Comparison of ENCODE assay signal across 8 cellular contexts in the genomic region with DNA sequence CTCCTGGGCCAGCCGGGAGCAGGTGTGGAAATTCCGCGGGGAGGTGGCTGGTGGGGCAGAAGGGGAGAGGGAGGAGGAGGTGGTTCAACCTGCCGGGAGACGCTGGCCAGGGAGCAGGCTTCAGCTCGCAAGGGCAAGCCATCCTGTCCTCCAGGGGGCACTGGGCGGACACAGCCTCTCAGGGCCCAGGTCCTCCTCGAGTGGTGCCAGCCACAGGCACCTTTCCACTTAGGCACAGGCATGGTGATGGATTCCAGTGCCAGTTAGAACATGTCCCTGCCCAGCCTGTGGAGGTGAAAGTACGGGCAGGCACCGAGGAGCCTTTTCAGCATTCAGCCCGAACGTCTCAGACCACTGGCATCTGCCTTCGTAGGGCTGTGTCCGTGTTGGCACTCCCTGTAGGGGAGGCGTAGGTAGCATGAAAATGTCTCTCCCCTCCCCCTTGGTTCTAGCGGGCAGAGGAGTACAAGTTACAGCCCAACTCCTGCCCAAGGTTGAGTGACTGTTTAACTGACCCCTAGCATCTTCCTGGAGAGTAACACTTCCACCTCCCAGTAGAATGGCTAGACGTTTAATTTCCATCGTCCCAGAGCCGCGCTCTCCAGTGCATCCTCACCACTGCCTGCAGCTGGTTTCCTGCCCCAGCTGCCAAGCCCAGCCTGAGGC. TPM values are rescaled to one million over a fixed set of nuclear protein-coding genes. Genes with fewer than 3 reads are reported as not detected.
DNase-seq lines count a peak whose midpoint lies in the region; ATAC-seq, FAIRE-seq and TF ChIP-seq lines count a peak whose summit lies in the region.

No MANE protein-coding gene starts in this region.

- H3K4me3 ChIP-seq in AG09309 (ENCODE audit: control insufficient read depth, low read depth, low read length): peak overlapping the region; percentile 76
- peak overlapping the region; percentile 76 for H3K4me3 ChIP-seq in OCI-LY3 (ENCODE audit: low read length)
- peak overlapping the region; percentile 54 for H3K4me3 ChIP-seq in lung
- peak overlapping the region; percentile 52 to 62 for H3K4me3 ChIP-seq in testis

- H3K27ac ChIP-seq in OCI-LY3 (ENCODE audit: low read length) (no peak overlapping the region), lung (ENCODE audit: low read depth in 1 of 2, low read length in 1 of 2) (peak overlapping the region; percentile 73 to 79), testis (peak overlapping the region; percentile 26 to 64)

- H3K4me1 ChIP-seq in OCI-LY3 (ENCODE audit: low read length): peaks cover 10% of the 10 kb centered on the region; the same call in 1 of the 2 replicates
- H3K4me1 ChIP-seq in lung (ENCODE audit: control insufficient read depth in 2 of 2, insufficient read depth in 2 of 2, low read length in 2 of 2): peaks cover 3 to 22% of the 10 kb centered on the region in 2 donors
- H3K4me1 ChIP-seq in testis: peaks cover 5% of the 10 kb centered on the region

- intact Hi-C loops in testis (cut with DNase I; ENCODE audit: low total_unique reads): no loop called here

- H3K36me3 ChIP-seq in OCI-LY3 (replicated peaks; ENCODE audit: low read depth, low read length) (no peaks in the 10 kb centered on the region), lung (ENCODE audit: control insufficient read depth in 2 of 2, insufficient read depth in 2 of 2, low read length in 2 of 2) (no peaks in the 10 kb centered on the region), testis (ENCODE audit: low read depth, missing control alignments) (no peaks in the 10 kb centered on the region)

- peak overlapping the region; percentile 35; the same call in 1 of the 2 replicates for H3K9ac ChIP-seq in OCI-LY3 (ENCODE audit: low read length)

- TF ChIP-seq CTCF in AG09309 (IDR thresholded peaks at IDR 0.05; ENCODE audit: control insufficient read depth, insufficient read depth, low read depth, low read length, missing control alignments): peak; percentile 82
- peak; percentile 50 for TF ChIP-seq CTCF in OCI-LY3 (IDR thresholded peaks at IDR 0.05; ENCODE audit: low read depth, low read length)
- TF ChIP-seq CTCF in lung (IDR thresholded peaks at IDR 0.05; ENCODE audit: control extremely low read depth, extremely low read depth): peak; percentile 21
- TF ChIP-seq CTCF in testis (IDR thresholded peaks at IDR 0.05): peak; percentile 34 to 55 (median 41)

- H4K20me1 ChIP-seq in OCI-LY3 (ENCODE audit: insufficient read depth, low read length): no peaks in the 10 kb centered on the region

- TF ChIP-seq POLR2A in GM12891 (IDR thresholded peaks at IDR 0.05; ENCODE audit: low read depth, low read length) (no peak), testis (IDR thresholded peaks at IDR 0.05) (no peak), GM18505 (IDR thresholded peaks at IDR 0.05; ENCODE audit: borderline replicate concordance, extremely low read depth, insufficient read depth, insufficient read length) (no peak)

- H3K9me3 ChIP-seq in OCI-LY3 (ENCODE audit: insufficient read depth, low read length) (no peaks in the 10 kb centered on the region), lung (ENCODE audit: control insufficient read depth in 2 of 2, insufficient read depth in 1 of 2, low read length in 1 of 2) (no peaks in the 10 kb centered on the region), testis (no peaks in the 10 kb centered on the region)

- H3K27me3 ChIP-seq in OCI-LY3 (ENCODE audit: low read depth, low read length) (peaks cover 47% of the 10 kb centered on the region), lung (ENCODE audit: control insufficient read depth, insufficient read depth) (no peaks in the 10 kb centered on the region), testis (no peaks in the 10 kb centered on the region)

- H2AFZ ChIP-seq in OCI-LY3 (ENCODE audit: low read depth, low read length): peak overlapping the region; percentile 46; the same call in 1 of the 2 replicates

- DNase-seq in AG09309 (ENCODE audit: low read depth) (no peak), GM12891 (ENCODE audit: insufficient read length, low spot score) (no peak), dedifferentiated amniotic fluid mesenchymal stem cell (ENCODE audit: extremely low spot score) (peak; percentile 24), lung (ENCODE audit: low spot score) (peak; percentile 80), testis (peak; percentile 87)

- FAIRE-seq in GM12891 (lab: Jason Lieb, UNC): peak; percentile 69

- peak overlapping the region; percentile 87 for H3K4me2 ChIP-seq in OCI-LY3 (ENCODE audit: low read length)

- H3K79me2 ChIP-seq in OCI-LY3 (ENCODE audit: low read length): no peaks in the 10 kb centered on the region

- ATAC-seq in lung (ENCODE audit: insufficient read depth, low FRiP score) (peak; percentile 70), HG03521 (IDR thresholded peaks at IDR 0.05; ENCODE audit: unreplicated experiment) (no peak), GM18505 (IDR thresholded peaks at IDR 0.05; ENCODE audit: unreplicated experiment) (no peak)

- 22 to 37% methylated on average over 19 to 20 of the region's 20 CpGs for WGBS in lung, 2 donors
- 33 to 41% methylated on average over 12 to 20 of the region's 20 CpGs for WGBS in testis, 2 donors

TF ChIP-seq in GM12891, 5 proteins besides CTCF, POLR2A, EP300 and RAD21:
- TF ChIP-seq POU2F2 (IDR thresholded peaks at IDR 0.05; ENCODE audit: low read depth, low read length) (no peak), TAF1 (IDR thresholded peaks at IDR 0.05; ENCODE audit: low read depth, low read length) (no peak), SPI1 (IDR thresholded peaks at IDR 0.05; ENCODE audit: low read depth, low read length) (no peak)
TF ChIP-seq in GM12891: peak in this region for 0.

RNA-seq across cellular contexts. Expression of a gene that starts 48.9 kb away (rescaled TPM):
- polyA plus RNA-seq in GM12891 (2012; ENCODE audit: low read depth, missing spikeins): 0.33 TPM
- total RNA-seq in lung: 10 to 100 TPM; 19.4 to 75.0 TPM
- 10 to 100 TPM; 25.2 to 32.3 TPM for polyA plus RNA-seq in lung
- total RNA-seq in testis: 100 to 1,000 TPM; 102 to 136 TPM
- 57.7 TPM for polyA plus RNA-seq in testis (ENCODE audit: insufficient read depth, low read depth, low replicate concordance)

Comparison
In these comparisons a context has a peak if more than half of its experiments do, and no peak if none do; other contexts are left out.
1. DNase-seq: peak in dedifferentiated amniotic fluid mesenchymal stem cell (single experiment), lung (single experiment) and testis (single experiment); none in AG09309 (single experiment) and GM12891 (single experiment).
2. CTCF ChIP-seq: peak in every context shown above with its lines; median percentile 82 in AG09309; 50 in OCI-LY3; 41 in testis; 21 in lung.
3. Peak in every context shown above with its lines, with median percentiles within 50 percentile points of each other: H3K4me3 ChIP-seq.